20 cellular contexts compared by ENCODE assay signal in the genomic region with DNA sequence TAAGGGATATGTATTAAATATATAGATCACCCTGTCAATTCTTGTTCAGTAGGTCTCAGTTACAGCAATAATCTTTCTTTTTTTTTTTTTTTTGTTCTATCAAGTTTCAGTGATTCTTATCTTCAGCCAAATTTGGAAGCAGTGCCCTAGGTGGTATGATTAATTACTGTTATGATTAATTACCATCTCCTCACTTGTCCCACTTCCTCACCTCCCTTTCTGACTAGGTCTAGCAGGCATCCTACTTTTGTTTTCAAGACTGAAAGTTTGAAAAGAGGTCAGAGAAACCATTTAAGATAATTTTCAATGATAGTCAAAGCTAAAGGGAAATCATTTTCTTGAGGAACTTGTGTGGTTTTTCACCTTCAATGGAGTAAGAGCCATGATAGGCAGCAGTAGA.
"Had no signal": no experiment of that assay in that cellular context is flagged by ENCODE, and none has a peak within 500 bp of the region (broad histone marks: within the 10 kb centered on the region; RNA-seq: fewer than 3 reads in every experiment).

No MANE protein-coding gene starts in this region.

- H3K36me3 ChIP-seq: gastrocnemius medialis, lower lobe of right lung, neutrophil, pancreas, right lobe of liver, tibial artery, upper lobe of left lung had no signal

- H3K9me3 Mint-ChIP-seq: neural crest cell had no signal

- H3K27ac Mint-ChIP-seq: natural killer cell had no signal

- DNase-seq: dorsolateral prefrontal cortex; effector CD4-positive, alpha-beta T cell; foreskin fibroblast; gastrocnemius medialis; head of caudate nucleus; left ventricle myocardium superior; lower lobe of right lung; natural killer cell; pancreas; right lobe of liver; small intestine; stimulated activated CD4-positive, alpha-beta T cell treated with anti-CD3 and anti-CD28 coated beads, Interleukin-15, amount 100 ng/mL, for 24 hours; stimulated activated CD4-positive, alpha-beta T cell treated with anti-CD3 and anti-CD28 coated beads, Interleukin-2, amount 100 ng/mL, for 48 hours; stimulated activated naive CD4-positive, alpha-beta T cell; substantia nigra; testis; tibial artery; upper lobe of left lung had no signal

- H3K4me3 Mint-ChIP-seq: natural killer cell, neural crest cell had no signal

- H3K4me3 ChIP-seq: dorsolateral prefrontal cortex, gastrocnemius medialis, lower lobe of right lung, pancreas, right lobe of liver, testis, tibial artery, upper lobe of left lung had no signal

- H3K9me3 ChIP-seq: gastrocnemius medialis, lower lobe of right lung, neutrophil, pancreas, right lobe of liver, testis, tibial artery had no signal

- ATAC-seq: gastrocnemius medialis, left ventricle myocardium superior, lower lobe of right lung, natural killer cell, pancreas, right lobe of liver had no signal

- H3K4me1 ChIP-seq: gastrocnemius medialis, lower lobe of right lung, pancreas, right lobe of liver, testis, tibial artery, upper lobe of left lung had no signal

- H3K4me1 Mint-ChIP-seq: natural killer cell, neural crest cell had no signal

- H3K27ac ChIP-seq: gastrocnemius medialis, lower lobe of right lung, neutrophil, pancreas, right lobe of liver, testis, tibial artery, upper lobe of left lung had no signal

- H3K27me3 ChIP-seq: dorsolateral prefrontal cortex, gastrocnemius medialis, neutrophil, pancreas, right lobe of liver, testis, tibial artery, upper lobe of left lung had no signal
